ENCODE assay signal across 1 cellular context in the genomic region with DNA sequence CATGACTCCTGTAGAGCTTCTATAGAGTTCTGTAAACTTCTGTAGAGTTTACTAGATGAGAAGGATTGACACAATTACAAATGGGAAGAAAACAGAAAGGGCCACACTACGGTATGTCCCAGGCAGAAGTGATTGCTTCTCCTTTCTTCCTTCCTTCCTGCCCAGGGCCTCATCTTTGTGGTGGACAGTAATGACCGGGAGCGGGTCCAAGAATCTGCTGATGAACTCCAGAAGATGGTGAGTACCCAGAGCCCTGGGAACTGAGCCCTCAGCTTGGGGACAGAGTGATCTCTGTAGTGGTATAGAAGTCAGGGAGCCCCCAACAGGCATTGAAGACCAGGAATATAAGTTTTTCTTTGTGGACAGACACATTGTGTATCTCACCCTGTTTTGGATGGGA.
TF ChIP-seq lines count a peak whose summit lies in the region.

No MANE protein-coding gene starts in this region.

TF ChIP-seq in WTC11, 78 proteins besides CTCF, POLR2A, EP300 and RAD21 (continued from another document):
- no peak for TF ChIP-seq ZSCAN18 (CRISPR knock-in tag; IDR thresholded peaks at IDR 0.05)
- TF ChIP-seq, protein P1, sequence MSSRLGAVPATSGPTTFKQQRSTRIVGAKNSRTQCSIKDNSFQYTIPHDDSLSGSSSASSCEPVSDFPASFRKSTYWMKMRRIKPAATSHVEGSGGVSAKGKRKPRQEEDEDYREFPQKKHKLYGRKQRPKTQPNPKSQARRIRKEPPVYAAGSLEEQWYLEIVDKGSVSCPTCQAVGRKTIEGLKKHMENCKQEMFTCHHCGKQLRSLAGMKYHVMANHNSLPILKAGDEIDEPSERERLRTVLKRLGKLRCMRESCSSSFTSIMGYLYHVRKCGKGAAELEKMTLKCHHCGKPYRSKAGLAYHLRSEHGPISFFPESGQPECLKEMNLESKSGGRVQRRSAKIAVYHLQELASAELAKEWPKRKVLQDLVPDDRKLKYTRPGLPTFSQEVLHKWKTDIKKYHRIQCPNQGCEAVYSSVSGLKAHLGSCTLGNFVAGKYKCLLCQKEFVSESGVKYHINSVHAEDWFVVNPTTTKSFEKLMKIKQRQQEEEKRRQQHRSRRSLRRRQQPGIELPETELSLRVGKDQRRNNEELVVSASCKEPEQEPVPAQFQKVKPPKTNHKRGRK (CRISPR knock-in tag; IDR thresholded peaks at IDR 0.05; ENCODE audit: borderline replicate concordance): no peak
- no peak for TF ChIP-seq CBFB (CRISPR knock-in tag; IDR thresholded peaks at IDR 0.05; ENCODE audit: low read depth)
- no peak for TF ChIP-seq ELF4 (CRISPR knock-in tag; IDR thresholded peaks at IDR 0.05; ENCODE audit: low read depth)
- TF ChIP-seq E2F4 (CRISPR knock-in tag; IDR thresholded peaks at IDR 0.05; ENCODE audit: borderline replicate concordance, low read depth): no peak
- no peak for TF ChIP-seq GRHL2 (CRISPR knock-in tag; IDR thresholded peaks at IDR 0.05; ENCODE audit: insufficient replicate concordance, severe bottlenecking)
- TF ChIP-seq ERG (CRISPR knock-in tag; IDR thresholded peaks at IDR 0.05): no peak
- TF ChIP-seq TEAD4 (CRISPR knock-in tag; IDR thresholded peaks at IDR 0.05): no peak
- TF ChIP-seq PRRX2 (CRISPR knock-in tag; IDR thresholded peaks at IDR 0.05): no peak
- TF ChIP-seq JAZF1 (CRISPR knock-in tag; IDR thresholded peaks at IDR 0.05): no peak
- no peak for TF ChIP-seq NFATC4 (CRISPR knock-in tag; IDR thresholded peaks at IDR 0.05)
- TF ChIP-seq ZNF219 (CRISPR knock-in tag; IDR thresholded peaks at IDR 0.05; ENCODE audit: borderline replicate concordance): no peak
- no peak for TF ChIP-seq ZNF396 (CRISPR knock-in tag; IDR thresholded peaks at IDR 0.05; ENCODE audit: borderline replicate concordance)
- TF ChIP-seq SP1 (CRISPR knock-in tag; conservative IDR thresholded peaks at IDR 0.05): no peak
